Comparison of ENCODE assay signal across 20 cellular contexts in genomic region chr10:103610083-103610472, GRCh38.
"Had no signal": no experiment of that assay in that cellular context is flagged by ENCODE, and none has a peak within 500 bp of the region (broad histone marks: within the 10 kb centered on the region; RNA-seq: fewer than 3 reads in every experiment).

No MANE protein-coding gene starts in this region.

- H3K9me3 ChIP-seq: adrenal gland, gastroesophageal sphincter, left ventricle myocardium inferior, spleen, tibial artery had no signal

- ATAC-seq: activated CD4-positive, CD25-positive, alpha-beta regulatory T cell treated with anti-CD3 and anti-CD28 coated beads, Interleukin-2, amount 50 U/mL, for 24 hours; activated naive CD4-positive, alpha-beta T cell treated with anti-CD3 and anti-CD28 coated beads, Interleukin-2, amount 50 U/mL, for 72 hours; gastroesophageal sphincter; naive thymus-derived CD8-positive, alpha-beta T cell; stimulated activated naive CD8-positive, alpha-beta T cell treated with anti-CD3 and anti-CD28 coated beads, Interleukin-15, amount 100 ng/mL, for 72 hours had no signal

- H3K27me3 ChIP-seq: adrenal gland, gastroesophageal sphincter, spleen, tibial artery had no signal

- H3K27ac Mint-ChIP-seq: activated CD4-positive, alpha-beta memory T cell treated with anti-CD3 and anti-CD28 coated beads, Interleukin-2, amount 10 ng/mL, durations not matched to agents 7 days and 5 days; activated CD4-positive, alpha-beta T cell treated with anti-CD3 and anti-CD28 coated beads, Interleukin-2, amount 10 ng/mL, durations not matched to agents 24 days and 14 days; activated naive CD4-positive, alpha-beta T cell treated with anti-CD3 and anti-CD28 coated beads, Interleukin-2, amount 50 U/mL, for 72 hours; mesothelial cell of epicardium; naive thymus-derived CD8-positive, alpha-beta T cell; stimulated activated naive CD8-positive, alpha-beta T cell treated with anti-CD3 and anti-CD28 coated beads, Interleukin-15, amount 100 ng/mL, for 72 hours had no signal

- H3K27ac ChIP-seq: adrenal gland, gastroesophageal sphincter, left ventricle myocardium inferior, tibial artery, VCaP had no signal

- H3K4me3 Mint-ChIP-seq: activated CD4-positive, alpha-beta memory T cell treated with anti-CD3 and anti-CD28 coated beads, Interleukin-2, amount 10 ng/mL, durations not matched to agents 7 days and 5 days; activated CD4-positive, alpha-beta T cell treated with anti-CD3 and anti-CD28 coated beads, Interleukin-2, amount 10 ng/mL, durations not matched to agents 24 days and 14 days; mesothelial cell of epicardium; naive thymus-derived CD8-positive, alpha-beta T cell; stimulated activated naive CD8-positive, alpha-beta T cell treated with anti-CD3 and anti-CD28 coated beads, Interleukin-15, amount 100 ng/mL, for 72 hours had no signal

- H3K27me3 Mint-ChIP-seq: activated CD4-positive, alpha-beta memory T cell treated with anti-CD3 and anti-CD28 coated beads, Interleukin-2, amount 10 ng/mL, durations not matched to agents 7 days and 5 days; activated CD4-positive, alpha-beta T cell treated with anti-CD3 and anti-CD28 coated beads, Interleukin-2, amount 10 ng/mL, durations not matched to agents 24 days and 14 days; naive thymus-derived CD8-positive, alpha-beta T cell; progenitor cell of endocrine pancreas; stimulated activated naive CD8-positive, alpha-beta T cell treated with anti-CD3 and anti-CD28 coated beads, Interleukin-15, amount 100 ng/mL, for 72 hours had no signal

- DNase-seq: activated CD4-positive, alpha-beta memory T cell treated with anti-CD3 and anti-CD28 coated beads, Interleukin-2, amount 10 ng/mL, durations not matched to agents 7 days and 5 days; activated CD4-positive, alpha-beta T cell treated with anti-CD3 and anti-CD28 coated beads, Interleukin-2, amount 10 ng/mL, durations not matched to agents 24 days and 14 days; central memory CD4-positive, alpha-beta T cell; dermis blood vessel endothelial cell; effector memory CD4-positive, alpha-beta T cell; head of caudate nucleus; left ventricle myocardium inferior; naive thymus-derived CD8-positive, alpha-beta T cell; retina; spleen; stimulated activated CD4-positive, alpha-beta T cell treated with anti-CD3 and anti-CD28 coated beads, Interleukin-4, amount 100 ng/mL, for 4 hours; stimulated activated naive CD8-positive, alpha-beta T cell treated with anti-CD3 and anti-CD28 coated beads, Interleukin-15, amount 100 ng/mL, for 72 hours; tibial artery had no signal

- H3K9me3 Mint-ChIP-seq: activated CD4-positive, alpha-beta memory T cell treated with anti-CD3 and anti-CD28 coated beads, Interleukin-2, amount 10 ng/mL, durations not matched to agents 7 days and 5 days; activated CD4-positive, alpha-beta T cell treated with anti-CD3 and anti-CD28 coated beads, Interleukin-2, amount 10 ng/mL, durations not matched to agents 24 days and 14 days; activated naive CD4-positive, alpha-beta T cell treated with anti-CD3 and anti-CD28 coated beads, Interleukin-2, amount 50 U/mL, for 72 hours; mesothelial cell of epicardium; naive thymus-derived CD8-positive, alpha-beta T cell; stimulated activated naive CD8-positive, alpha-beta T cell treated with anti-CD3 and anti-CD28 coated beads, Interleukin-15, amount 100 ng/mL, for 72 hours had no signal

- H3K4me3 ChIP-seq: adrenal gland, gastroesophageal sphincter, left ventricle myocardium inferior, spleen, tibial artery had no signal

- H3K4me1 Mint-ChIP-seq: naive thymus-derived CD8-positive, alpha-beta T cell; stimulated activated naive CD8-positive, alpha-beta T cell treated with anti-CD3 and anti-CD28 coated beads, Interleukin-15, amount 100 ng/mL, for 72 hours had no signal
